ENCODE assay signal across 16 cellular contexts in the genomic region with DNA sequence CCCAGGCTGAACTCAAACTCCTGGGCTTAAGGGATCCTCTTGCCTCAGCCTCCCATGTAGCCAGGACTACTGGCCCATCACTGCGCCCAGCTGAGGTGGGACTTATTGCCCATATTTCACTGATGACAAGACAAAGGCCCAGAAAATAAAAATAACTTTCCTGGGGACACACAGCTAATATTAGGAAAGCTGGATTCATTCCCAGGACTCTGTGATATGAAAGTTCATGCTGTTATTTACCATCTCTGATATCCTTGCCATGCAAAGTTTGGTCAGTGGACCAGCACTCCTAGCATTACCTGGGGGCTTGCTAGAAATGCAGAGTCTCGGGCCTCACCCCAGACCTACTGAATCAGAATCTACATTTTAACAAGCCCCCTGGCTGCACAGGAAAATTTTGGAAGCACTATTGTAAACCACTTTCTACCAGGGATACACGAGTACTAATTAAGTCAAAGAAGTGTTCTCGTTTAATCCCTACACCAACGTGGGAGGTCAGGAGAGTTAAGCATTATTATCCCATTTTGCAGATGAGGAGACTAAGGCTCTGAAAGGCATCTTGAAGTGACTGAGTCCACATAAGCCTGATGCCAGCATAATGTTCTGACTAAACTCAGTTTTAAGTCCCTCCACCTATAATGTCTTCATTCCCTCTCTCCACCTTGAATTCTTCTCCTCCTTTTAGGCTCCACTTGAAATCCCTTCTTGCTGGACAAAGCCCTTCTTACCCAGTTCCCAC. TPM values are rescaled to one million over a fixed set of nuclear protein-coding genes. Genes with fewer than 3 reads are reported as not detected.
A peak's percentile ranks its signal among the peaks of the same experiment; 100 is the strongest.
DNase-seq lines count a peak whose midpoint lies in the region; ATAC-seq, FAIRE-seq and TF ChIP-seq lines count a peak whose summit lies in the region.
"Had no signal": no experiment of that assay in that cellular context is flagged by ENCODE, and none has a peak within 500 bp of the region (broad histone marks: within the 10 kb centered on the region; RNA-seq: fewer than 3 reads in every experiment).

No MANE protein-coding gene starts in this region.

- peaks cover under 1% of the 10 kb centered on the region for H3K36me3 Mint-ChIP-seq in activated naive CD8-positive, alpha-beta T cell
- no peaks in the 10 kb centered on the region for H3K36me3 Mint-ChIP-seq in activated naive CD8-positive, alpha-beta T cell treated with anti-CD3 and anti-CD28 coated beads for 36 hours
- H3K36me3 Mint-ChIP-seq: CD8-positive, alpha-beta memory T cell had no signal

- H3K4me3 ChIP-seq in WERI-Rb-1 (ENCODE audit: low read depth, low read length) (no peak overlapping the region), left ventricle myocardium inferior (no peak overlapping the region), HepG2 (replicated peaks in 1 of 3; ENCODE audit: insufficient read depth in 1 of 3, low read depth in 2 of 3, low read length in 3 of 3) (no peak overlapping the region), gastrocnemius medialis (no peak overlapping the region), uterus (no peak overlapping the region)
- H3K4me3 ChIP-seq: GM23338 had no signal

- no peaks in the 10 kb centered on the region for H3K79me2 ChIP-seq in HepG2 (ENCODE audit: insufficient read depth, low read length)

- no peaks in the 10 kb centered on the region for H3K9me3 Mint-ChIP-seq in activated naive CD8-positive, alpha-beta T cell (ENCODE audit: low read depth)
- H3K9me3 Mint-ChIP-seq in activated naive CD8-positive, alpha-beta T cell treated with anti-CD3 and anti-CD28 coated beads for 36 hours = no peaks in the 10 kb centered on the region
- H3K9me3 Mint-ChIP-seq: CD8-positive, alpha-beta memory T cell; GM23338 had no signal

- TF ChIP-seq POLR2A in HepG2 (IDR thresholded peaks at IDR 0.05; ENCODE audit: insufficient read depth in 1 of 2, low read depth in 2 of 2, low read length in 2 of 2) = no peak
- no peak for TF ChIP-seq POLR2A in gastrocnemius medialis (IDR thresholded peaks at IDR 0.05)
- TF ChIP-seq POLR2A in uterus (IDR thresholded peaks at IDR 0.05) = no peak

- no peak overlapping the region for H3K4me3 Mint-ChIP-seq in activated naive CD8-positive, alpha-beta T cell
- no peak overlapping the region for H3K4me3 Mint-ChIP-seq in activated naive CD8-positive, alpha-beta T cell treated with anti-CD3 and anti-CD28 coated beads for 36 hours
- H3K4me3 Mint-ChIP-seq: GM23338 had no signal

- H3K36me3 ChIP-seq in WERI-Rb-1 (no peaks in the 10 kb centered on the region), left ventricle myocardium inferior (no peaks in the 10 kb centered on the region), HepG2 (replicated peaks in 1 of 2; ENCODE audit: control insufficient read depth in 1 of 2, insufficient read depth in 2 of 2, low read length in 2 of 2) (no peaks in the 10 kb centered on the region), gastrocnemius medialis (no peaks in the 10 kb centered on the region), uterus (no peaks in the 10 kb centered on the region)

- H3K27me3 ChIP-seq in WERI-Rb-1 (ENCODE audit: insufficient read depth, low read depth, severe bottlenecking) (no peaks in the 10 kb centered on the region), left ventricle myocardium inferior (ENCODE audit: low read depth) (peaks cover 47% of the 10 kb centered on the region), HepG2 (ENCODE audit: control insufficient read depth in 1 of 2, insufficient read depth in 2 of 2, low read length in 2 of 2) (peaks cover 2 to 29% of the 10 kb centered on the region in 2 experiments; a peak in 3 of 5 replicates), gastrocnemius medialis (peaks cover 21 to 31% (median 25%) of the 10 kb centered on the region in 3 donors), uterus (peaks cover 8 to 10% of the 10 kb centered on the region in 2 donors)

- no peak overlapping the region for H3K9ac ChIP-seq in HepG2 (ENCODE audit: insufficient read depth, low read depth, low read length)

- peaks cover 3% of the 10 kb centered on the region for H3K27me3 Mint-ChIP-seq in activated naive CD8-positive, alpha-beta T cell
- H3K27me3 Mint-ChIP-seq in activated naive CD8-positive, alpha-beta T cell treated with anti-CD3 and anti-CD28 coated beads for 36 hours = peaks cover 5% of the 10 kb centered on the region

- POLR2A ChIA-PET in HepG2 (lab: Yijun Ruan, JAX) = no interaction called here

- H3K4me2 ChIP-seq in HepG2 (ENCODE audit: low read depth, low read length) = no peak overlapping the region
- H3K4me2 ChIP-seq: GM23338 had no signal

- FAIRE-seq in HepG2 (lab: Jason Lieb, UNC) = no peak
- FAIRE-seq: HTR-8/SVneo had no signal

- ATAC-seq in HepG2 (no peak), gastrocnemius medialis (no peak), HG02938 (IDR thresholded peaks at IDR 0.05; ENCODE audit: unreplicated experiment) (no peak)
- ATAC-seq: GM23338 had no signal

- TF ChIP-seq EP300 in HepG2 (IDR thresholded peaks at IDR 0.05; ENCODE audit: low read depth in 2 of 2, low read length in 2 of 2) = no peak
- no peak for TF ChIP-seq EP300 in HepG2 (CRISPR knock-in tag; IDR thresholded peaks at IDR 0.05; ENCODE audit: borderline replicate concordance)

- no peak for DNase-seq in activated naive CD8-positive, alpha-beta T cell treated with anti-CD3 and anti-CD28 coated beads for 36 hours
- DNase-seq in WERI-Rb-1 (no peak), left ventricle myocardium inferior (no peak), HepG2 (ENCODE audit: low spot score) (no peak), gastrocnemius medialis (no peak), uterus (no peak)
- DNase-seq: H7 had no signal

- no peak overlapping the region for H2AFZ ChIP-seq in HepG2 (ENCODE audit: low read length)
- H2AFZ ChIP-seq: GM23338 had no signal

- 58% methylated on average over 5 of the region's 5 CpGs for WGBS in HepG2 (ENCODE audit: low lambda C conversion rate)

- H3K9me3 ChIP-seq in WERI-Rb-1 (ENCODE audit: severe bottlenecking) (no peaks in the 10 kb centered on the region), left ventricle myocardium inferior (replicated peaks) (no peaks in the 10 kb centered on the region), HepG2 (ENCODE audit: low read length) (no peaks in the 10 kb centered on the region), gastrocnemius medialis (no peaks in the 10 kb centered on the region), uterus (no peaks in the 10 kb centered on the region)

- CTCF ChIA-PET in HepG2 (lab: Yijun Ruan, JAX; ENCODE audit: low intra/inter-chr PET ratio, low total read pairs) = no interaction called here

- peaks cover 54% of the 10 kb centered on the region for H3K4me1 ChIP-seq in left ventricle myocardium inferior
- peaks cover 28% of the 10 kb centered on the region for H3K4me1 ChIP-seq in HepG2 (ENCODE audit: insufficient read depth, low read length)
- H3K4me1 ChIP-seq in gastrocnemius medialis = peaks cover 0 to 5% of the 10 kb centered on the region in 2 donors
- no peaks in the 10 kb centered on the region for H3K4me1 ChIP-seq in uterus

- H3K4me1 Mint-ChIP-seq in activated naive CD8-positive, alpha-beta T cell (ENCODE audit: low read depth) = peaks cover 18% of the 10 kb centered on the region
- H3K4me1 Mint-ChIP-seq in activated naive CD8-positive, alpha-beta T cell treated with anti-CD3 and anti-CD28 coated beads for 36 hours = peaks cover 13% of the 10 kb centered on the region

- no peaks in the 10 kb centered on the region for H4K20me1 ChIP-seq in HepG2 (ENCODE audit: insufficient read depth, low read length)

- H3K27ac ChIP-seq in WERI-Rb-1 (peak overlapping the region; percentile 88), left ventricle myocardium inferior (replicated peaks) (peak overlapping the region; percentile 86), HepG2 (ENCODE audit: extremely low read length, insufficient read depth, low read length) (no peak overlapping the region), gastrocnemius medialis (no peak overlapping the region), uterus (no peak overlapping the region)
- H3K27ac ChIP-seq: 22Rv1 had no signal

- no peak for TF ChIP-seq RAD21 in HepG2 (CRISPR knock-in tag; IDR thresholded peaks at IDR 0.05)

- in situ Hi-C loops in HepG2 (cut with HindIII; ENCODE audit: extremely low pct_ligation_motif_present, low pct_unique_long_range_greater_than_20kb) = no loop called here
- in situ Hi-C loops in gastrocnemius medialis (cut with MboI; ENCODE audit: low sequenced_read_pairs in 4 of 4) = no loop called here

- no TSS peak for BruUV-seq in HepG2 (replicated peaks; lab: Mats Ljungman, UMichigan)

- TF ChIP-seq CTCF in WERI-Rb-1 (IDR thresholded peaks at IDR 0.05; ENCODE audit: low read depth, low read length) = no peak
- TF ChIP-seq CTCF in left ventricle myocardium inferior (IDR thresholded peaks at IDR 0.05; ENCODE audit: borderline replicate concordance) = no peak
- no peak for TF ChIP-seq CTCF in HepG2 (CRISPR knock-in tag; IDR thresholded peaks at IDR 0.05)
- no peak for TF ChIP-seq CTCF in gastrocnemius medialis (IDR thresholded peaks at IDR 0.05 in 4 of 5, conservative IDR thresholded peaks at IDR 0.05 in 1 of 5)
- no peak for TF ChIP-seq CTCF in uterus (IDR thresholded peaks at IDR 0.05)

- peak overlapping the region; percentile 61 for H3K27ac Mint-ChIP-seq in activated naive CD8-positive, alpha-beta T cell
- no peak overlapping the region for H3K27ac Mint-ChIP-seq in activated naive CD8-positive, alpha-beta T cell treated with anti-CD3 and anti-CD28 coated beads for 36 hours
- H3K27ac Mint-ChIP-seq: CD14-positive monocyte, GM23338 had no signal

- intact Hi-C loops in left ventricle myocardium inferior (cut with micrococcal nuclease) = no loop called here
- intact Hi-C loops in HepG2 (cut with micrococcal nuclease; ENCODE audit: unreplicated experiment) = no loop called here
- intact Hi-C loops in gastrocnemius medialis (cut with DNase I; ENCODE audit: low total_unique reads) = no loop called here
- intact Hi-C loops in uterus (cut with DNase I; ENCODE audit: low total_unique reads) = no loop called here

RNA-seq across cellular contexts. Expression of gene FAM83F, which starts 2.5 kb away (rescaled TPM):
- 1 to 10 TPM; 3.4 to 3.6 TPM for total RNA-seq in activated naive CD8-positive, alpha-beta T cell treated with anti-CD3 and anti-CD28 coated beads for 36 hours
- total RNA-seq in left ventricle myocardium inferior = 4.4 TPM
- not detected in 2 replicates for total RNA-seq in HepG2 (2016; rRNA removed; fragmentation: Illumina TruSeq; extraction: Trizol)
- total RNA-seq in HepG2 (2016; cell fraction: cytosol; rRNA removed; fragmentation: Illumina TruSeq; extraction: Trizol; ENCODE audit: low read depth) = not detected in 2 replicates
- not detected in 2 replicates for total RNA-seq in HepG2 (2016; cell fraction: insoluble cytoplasmic fraction; rRNA removed; fragmentation: Illumina TruSeq; extraction: Trizol)
- total RNA-seq in HepG2 (2016; cell fraction: membrane; rRNA removed; fragmentation: Illumina TruSeq; extraction: Trizol) = not detected in 2 replicates
- not detected in 2 replicates for total RNA-seq in HepG2 (2016; cell fraction: nucleus; rRNA removed; fragmentation: Illumina TruSeq; extraction: Trizol)
- not detected in 2 replicates for polyA plus RNA-seq in HepG2 (2011; rRNA removed)
- polyA plus RNA-seq in HepG2 (2011; cell fraction: cytosol; rRNA removed) = under 0.01 and 0.03 TPM in 2 replicates
- polyA plus RNA-seq in HepG2 (2011; cell fraction: nucleus; rRNA removed) = not detected in 2 replicates
- not detected in 2 replicates for polyA plus RNA-seq in HepG2 (2012)
- polyA plus RNA-seq in HepG2 (2016; cell fraction: cytosol; fragmentation: Illumina TruSeq; extraction: Trizol; ENCODE audit: low read depth) = not detected in 2 replicates
- polyA plus RNA-seq in HepG2 (2016; cell fraction: insoluble cytoplasmic fraction; fragmentation: Illumina TruSeq; extraction: Trizol; ENCODE audit: low read depth) = not detected in 2 replicates
- not detected in 2 replicates for polyA plus RNA-seq in HepG2 (2016; cell fraction: membrane; fragmentation: Illumina TruSeq; extraction: Trizol; ENCODE audit: low read depth)
- polyA plus RNA-seq in HepG2 (2016; cell fraction: nucleus; fragmentation: Illumina TruSeq; extraction: Trizol; ENCODE audit: insufficient read depth, low read depth) = not detected in 2 replicates
- 7.3 TPM in 1 of 2 replicates, not detected in the other for polyA minus RNA-seq in HepG2 (2011; rRNA and poly(A)+ RNA removed; ENCODE audit: low replicate concordance)
- not detected in 2 replicates for polyA minus RNA-seq in HepG2 (2011; cell fraction: cytosol; rRNA and poly(A)+ RNA removed)
- not detected in 2 replicates for polyA minus RNA-seq in HepG2 (2011; cell fraction: nucleus; rRNA and poly(A)+ RNA removed)
- under 1 TPM in 3 of 4 donors, not detected in 1; 0.02 to 0.15 (median 0.07) TPM for total RNA-seq in gastrocnemius medialis
- total RNA-seq in uterus = 1 to 10 TPM in 1 of 4 donors, under 1 TPM in 3; under 0.01 to 2.6 (median 0.11) TPM
- total RNA-seq: A673 had no signal
- polyA plus RNA-seq: BJ had no signal

RNA-seq across cellular contexts. Expression of gene TMA7B, which starts 32.1 kb away (rescaled TPM):
- total RNA-seq in activated naive CD8-positive, alpha-beta T cell treated with anti-CD3 and anti-CD28 coated beads for 36 hours = 1 to 10 TPM; 1.0 to 1.3 TPM
- total RNA-seq in left ventricle myocardium inferior = not detected
- total RNA-seq in HepG2 (2016; rRNA removed; fragmentation: Illumina TruSeq; extraction: Trizol) = not detected in 2 replicates
- not detected in 2 replicates for total RNA-seq in HepG2 (2016; cell fraction: cytosol; rRNA removed; fragmentation: Illumina TruSeq; extraction: Trizol; ENCODE audit: low read depth)
- total RNA-seq in HepG2 (2016; cell fraction: insoluble cytoplasmic fraction; rRNA removed; fragmentation: Illumina TruSeq; extraction: Trizol) = not detected in 2 replicates
- not detected in 2 replicates for total RNA-seq in HepG2 (2016; cell fraction: membrane; rRNA removed; fragmentation: Illumina TruSeq; extraction: Trizol)
- total RNA-seq in HepG2 (2016; cell fraction: nucleus; rRNA removed; fragmentation: Illumina TruSeq; extraction: Trizol) = not detected in 2 replicates
- polyA plus RNA-seq in HepG2 (2011; rRNA removed) = not detected in 2 replicates
- polyA plus RNA-seq in HepG2 (2011; cell fraction: cytosol; rRNA removed) = not detected in 2 replicates
- not detected in 2 replicates for polyA plus RNA-seq in HepG2 (2011; cell fraction: nucleus; rRNA removed)
- not detected in 2 replicates for polyA plus RNA-seq in HepG2 (2012)
- polyA plus RNA-seq in HepG2 (2016; cell fraction: cytosol; fragmentation: Illumina TruSeq; extraction: Trizol; ENCODE audit: low read depth) = not detected in 2 replicates
- not detected in 2 replicates for polyA plus RNA-seq in HepG2 (2016; cell fraction: insoluble cytoplasmic fraction; fragmentation: Illumina TruSeq; extraction: Trizol; ENCODE audit: low read depth)
- not detected in 2 replicates for polyA plus RNA-seq in HepG2 (2016; cell fraction: membrane; fragmentation: Illumina TruSeq; extraction: Trizol; ENCODE audit: low read depth)
- not detected in 2 replicates for polyA plus RNA-seq in HepG2 (2016; cell fraction: nucleus; fragmentation: Illumina TruSeq; extraction: Trizol; ENCODE audit: insufficient read depth, low read depth)
- polyA minus RNA-seq in HepG2 (2011; rRNA and poly(A)+ RNA removed; ENCODE audit: low replicate concordance) = not detected in 2 replicates
- polyA minus RNA-seq in HepG2 (2011; cell fraction: cytosol; rRNA and poly(A)+ RNA removed) = not detected in 2 replicates
- not detected in 2 replicates for polyA minus RNA-seq in HepG2 (2011; cell fraction: nucleus; rRNA and poly(A)+ RNA removed)
- total RNA-seq in gastrocnemius medialis = not detected
- total RNA-seq in uterus = not detected
- total RNA-seq: A673, GM23338, H7 had no signal
- polyA plus RNA-seq: BJ, GM23338 had no signal

Comparison
In these comparisons a context has a peak if more than half of its experiments do, and no peak if none do; other contexts are left out.
1. H3K27ac ChIP-seq: peak in WERI-Rb-1 (single experiment) and left ventricle myocardium inferior (single experiment); none in HepG2 (single experiment), gastrocnemius medialis (0 of 4) and uterus (0 of 2).